In genomic region chr21:46040707-46041106, GRCh38 we compare ENCODE assay signal across 16 cellular contexts.
"Had no signal": no experiment of that assay in that cellular context is flagged by ENCODE, and none has a peak within 500 bp of the region (broad histone marks: within the 10 kb centered on the region; RNA-seq: fewer than 3 reads in every experiment).

No MANE protein-coding gene starts in this region.

- H3K4me3 Mint-ChIP-seq: activated CD4-positive, alpha-beta memory T cell treated with anti-CD3 and anti-CD28 coated beads for 36 hours; activated T-cell treated with anti-CD3 and anti-CD28 coated beads, Interleukin-2, amount 50 U/mL, for 4 hours; central memory CD8-positive, alpha-beta T cell; naive thymus-derived CD8-positive, alpha-beta T cell; stimulated activated naive CD8-positive, alpha-beta T cell treated with anti-CD3 and anti-CD28 coated beads, Interleukin-15, amount 100 ng/mL, for 72 hours had no signal

- H3K9me3 Mint-ChIP-seq: activated CD4-positive, alpha-beta memory T cell treated with anti-CD3 and anti-CD28 coated beads for 36 hours; activated T-cell treated with anti-CD3 and anti-CD28 coated beads, Interleukin-2, amount 50 U/mL, for 4 hours; central memory CD8-positive, alpha-beta T cell; naive thymus-derived CD8-positive, alpha-beta T cell; stimulated activated naive CD8-positive, alpha-beta T cell treated with anti-CD3 and anti-CD28 coated beads, Interleukin-15, amount 100 ng/mL, for 72 hours had no signal

- ATAC-seq: activated T-cell treated with anti-CD3 and anti-CD28 coated beads, Interleukin-2, amount 50 U/mL, for 4 hours; gastroesophageal sphincter; mucosa of descending colon; naive thymus-derived CD8-positive, alpha-beta T cell; stimulated activated naive CD8-positive, alpha-beta T cell treated with anti-CD3 and anti-CD28 coated beads, Interleukin-15, amount 100 ng/mL, for 72 hours; upper lobe of right lung had no signal

- H3K4me1 Mint-ChIP-seq: central memory CD8-positive, alpha-beta T cell; naive thymus-derived CD8-positive, alpha-beta T cell had no signal

- H3K36me3 Mint-ChIP-seq: activated CD4-positive, alpha-beta memory T cell treated with anti-CD3 and anti-CD28 coated beads for 36 hours; naive thymus-derived CD8-positive, alpha-beta T cell had no signal

- H3K27ac Mint-ChIP-seq: activated CD4-positive, alpha-beta memory T cell treated with anti-CD3 and anti-CD28 coated beads for 36 hours had no signal

- DNase-seq: activated CD4-positive, alpha-beta memory T cell treated with anti-CD3 and anti-CD28 coated beads for 36 hours; activated CD4-positive, alpha-beta T cell treated with anti-CD3 and anti-CD28 coated beads for 1 hour; activated gamma-delta T cell treated with Interleukin-2 at 50 U/mL for 16 hours; activated T-cell treated with anti-CD3 and anti-CD28 coated beads, Interleukin-2, amount 50 U/mL, for 4 hours; effector memory CD4-positive, alpha-beta T cell; hypothalamus; mucosa of descending colon; naive thymus-derived CD8-positive, alpha-beta T cell; stimulated activated CD4-positive, alpha-beta T cell treated with anti-CD3 and anti-CD28 coated beads, Interleukin-4, amount 100 ng/mL, for 1 hour; stimulated activated CD8-positive, alpha-beta memory T cell treated with anti-CD3 and anti-CD28 coated beads, Interleukin-4, amount 100 ng/mL, for 48 hours; stimulated activated naive CD8-positive, alpha-beta T cell treated with anti-CD3 and anti-CD28 coated beads, Interleukin-15, amount 100 ng/mL, for 72 hours; SW 1271; testis; upper lobe of right lung had no signal
